Comparison of ENCODE assay signal across 8 cellular contexts in genomic region chr20:45322952-45323383, GRCh38. TPM values are rescaled to one million over a fixed set of nuclear protein-coding genes. Genes with fewer than 3 reads are reported as not detected.
DNase-seq lines count a peak whose midpoint lies in the region; ATAC-seq and TF ChIP-seq lines count a peak whose summit lies in the region.

No MANE protein-coding gene starts in this region.

- peaks cover 43% of the 10 kb centered on the region for H3K4me1 ChIP-seq in body of pancreas

- peaks cover 0 to 16% of the 10 kb centered on the region in 2 donors for H3K36me3 ChIP-seq in body of pancreas (replicated peaks in 1 of 2; ENCODE audit: insufficient read depth in 1 of 2, low read depth in 2 of 2)

- ATAC-seq in body of pancreas (peak; percentile 51), left lobe of liver (peak; percentile 84)

- DNase-seq in GM10248 (ENCODE audit: extremely low spot score) (peak; percentile 63), NCI-H146 (lab: John Stamatoyannopoulos, UW) (peak; percentile 54), body of pancreas (peak; percentile 70 to 88 (median 76)), left lobe of liver (ENCODE audit: low spot score) (peak; percentile 76), H4 (ENCODE audit: low spot score) (no peak), ureter (ENCODE audit: low spot score) (no peak), occipital lobe (lab: John Stamatoyannopoulos, UW) (no peak)
- DNase-seq in stimulated activated CD4-positive, alpha-beta T cell treated with anti-CD3 and anti-CD28 coated beads, Interleukin-4, amount 100 ng/mL, for 1 hour = no peak

- no peaks in the 10 kb centered on the region for H3K9me3 ChIP-seq in body of pancreas

- TF ChIP-seq CTCF in GM10248 (IDR thresholded peaks at IDR 0.05; ENCODE audit: control extremely low read depth, extremely low read depth, low read depth, missing control alignments) = peak; percentile 15
- peak; percentile 24 to 81 (median 67) for TF ChIP-seq CTCF in body of pancreas (IDR thresholded peaks at IDR 0.05)

- H3K27ac ChIP-seq in body of pancreas = peak overlapping the region in 3 of 4 donors; percentile 57 to 74 (median 67)

- CTCF ChIA-PET in GM10248 (lab: Yijun Ruan, JAX) = interaction anchor here (0.8 to 8.1 kb wide), 13 partner anchors 9 to 448 kb away, joined by 3 to 71 read pairs (median 7); partner anchors contain the start of gene SYS1

- intact Hi-C loops in body of pancreas (cut with DNase I) = no loop called here

- TF ChIP-seq POLR2A in body of pancreas (IDR thresholded peaks at IDR 0.05) = no peak

- WGBS in body of pancreas, 2 donors = 27 to 32% methylated on average over 7 of the region's 7 CpGs

- no peak overlapping the region for H3K4me3 ChIP-seq in body of pancreas

- no peaks in the 10 kb centered on the region for H3K27me3 ChIP-seq in body of pancreas

- POLR2A ChIA-PET in GM10248 (lab: Yijun Ruan, JAX) = no interaction called here

RNA-seq across cellular contexts. Expression of gene MATN4, which starts 14.9 kb away (rescaled TPM):
- 1 to 10 TPM; 4.9 to 5.3 TPM for total RNA-seq in body of pancreas
- not detected for total RNA-seq in left lobe of liver
- total RNA-seq in H4 (2014; rRNA removed; shearing (Covaris generic)) = not detected in 2 replicates
- not detected for total RNA-seq in ureter
- total RNA-seq in occipital lobe = not detected

RNA-seq across cellular contexts. Expression of gene RBPJL, which starts 16.3 kb away (rescaled TPM):
- total RNA-seq in body of pancreas (100 to 1,000 TPM; 306 to 837 TPM), left lobe of liver (0.23 TPM), ureter (not detected), occipital lobe (not detected)
- not detected in 2 replicates for total RNA-seq in H4 (2014; rRNA removed; shearing (Covaris generic))

RNA-seq across cellular contexts. Expression of gene SDC4, which starts 25.3 kb away (rescaled TPM):
- total RNA-seq in body of pancreas (10 to 100 TPM; 62.0 to 97.6 TPM), left lobe of liver (89.3 TPM), ureter (215 TPM), occipital lobe (1.9 TPM)
- 88.3 and 88.4 TPM in 2 replicates for total RNA-seq in H4 (2014; rRNA removed; shearing (Covaris generic))

RNA-seq across cellular contexts. Expression of gene SYS1, which starts 40.0 kb away (rescaled TPM):
- total RNA-seq in body of pancreas = 10 to 100 TPM; 14.2 to 15.3 TPM
- 16.9 TPM for total RNA-seq in left lobe of liver
- total RNA-seq in H4 (2014; rRNA removed; shearing (Covaris generic)) = 15.4 and 20.8 TPM in 2 replicates
- 28.8 TPM for total RNA-seq in ureter
- total RNA-seq in occipital lobe = 23.4 TPM

RNA-seq across cellular contexts. Expression of gene TP53TG5, which starts 55.2 kb away (rescaled TPM):
- total RNA-seq in body of pancreas (not detected), left lobe of liver (not detected), ureter (1.2 TPM), occipital lobe (not detected)
- total RNA-seq in H4 (2014; rRNA removed; shearing (Covaris generic)) = not detected in 2 replicates

Comparison
In these comparisons a context has a peak if more than half of its experiments do, and no peak if none do; other contexts are left out.
1. DNase-seq: peak in GM10248 (single experiment), NCI-H146 (single experiment), body of pancreas (4 of 4) and left lobe of liver (single experiment); none in H4 (single experiment), ureter (single experiment), stimulated activated CD4-positive, alpha-beta T cell treated with anti-CD3 and anti-CD28 coated beads, Interleukin-4, amount 100 ng/mL, for 1 hour (single experiment) and occipital lobe (single experiment).
2. RNA of gene RBPJL, which starts 16.3 kb away (total RNA-seq): 306 to 837 TPM in body of pancreas; 0.23 TPM in left lobe of liver (single experiment), not detected in H4, not detected in ureter (single experiment) and not detected in occipital lobe (single experiment); every median in the first group is over 100 times any median in the second.
3. RNA of gene SDC4, which starts 25.3 kb away (total RNA-seq): 215 TPM in ureter (single experiment), 62.0 to 97.6 TPM in body of pancreas, 89.3 TPM in left lobe of liver (single experiment) and 88.3 to 88.4 TPM in H4; 1.9 TPM in occipital lobe (single experiment); every median in the first group is over 10 times any median in the second.